16 cellular contexts compared by ENCODE assay signal in genomic region chr6:147195987-147196386, GRCh38. TPM values are rescaled to one million over a fixed set of nuclear protein-coding genes. Genes with fewer than 3 reads are reported as not detected.
DNase-seq lines count a peak whose midpoint lies in the region; ATAC-seq and TF ChIP-seq lines count a peak whose summit lies in the region.
"Had no signal": no experiment of that assay in that cellular context is flagged by ENCODE, and none has a peak within 500 bp of the region (broad histone marks: within the 10 kb centered on the region; RNA-seq: fewer than 3 reads in every experiment).

No MANE protein-coding gene starts in this region.

- H3K27me3 Mint-ChIP-seq in activated naive CD4-positive, alpha-beta T cell treated with anti-CD3 and anti-CD28 coated beads, Interleukin-2, amount 50 U/mL, for 24 hours: no peaks in the 10 kb centered on the region
- H3K27me3 Mint-ChIP-seq in activated T-helper 17 cell treated with anti-CD3 and anti-CD28 coated beads, Interleukin-2, amount 50 U/mL, for 72 hours: no peaks in the 10 kb centered on the region

- no peaks in the 10 kb centered on the region for H3K9me3 ChIP-seq in Loucy (ENCODE audit: insufficient read depth, low read depth, low read length)
- H3K9me3 ChIP-seq in spleen: no peaks in the 10 kb centered on the region
- H3K9me3 ChIP-seq: SJCRH30 had no signal

- no peak overlapping the region for H3K4me3 ChIP-seq in Loucy (ENCODE audit: low read length, poor library complexity, severe bottlenecking)
- no peak overlapping the region for H3K4me3 ChIP-seq in spleen
- H3K4me3 ChIP-seq: PC-9, SJCRH30 had no signal

- no peaks in the 10 kb centered on the region for H3K9me2 ChIP-seq in Loucy (replicated peaks; ENCODE audit: low read depth, low read length)

- TF ChIP-seq POLR2A in spleen (IDR thresholded peaks at IDR 0.05): no peak

- no peak for DNase-seq in activated naive CD4-positive, alpha-beta T cell (lab: John Stamatoyannopoulos, UW)
- DNase-seq in spleen (no peak), cerebellum (ENCODE audit: low spot score) (no peak), activated gamma-delta T cell treated with Interleukin-2 at 50 U/mL for 16 hours (no peak)
- DNase-seq in stimulated activated CD4-positive, alpha-beta T cell treated with anti-CD3 and anti-CD28 coated beads, Interleukin-4, amount 100 ng/mL, for 4 hours: no peak
- DNase-seq: DMS79 treated with DMSO at 0.1 percent for 48 hours, NCI-H1436, NCI-H1930, NCI-H226, NCI-H524, PC-9, SJCRH30 had no signal

- 94 to 99% (median 95%) methylated on average over 3 of the region's 3 CpGs for WGBS in spleen, 5 donors

- peaks cover 19% of the 10 kb centered on the region for H3K4me1 Mint-ChIP-seq in activated naive CD4-positive, alpha-beta T cell treated with anti-CD3 and anti-CD28 coated beads, Interleukin-2, amount 50 U/mL, for 24 hours
- H3K4me1 Mint-ChIP-seq in activated T-helper 17 cell treated with anti-CD3 and anti-CD28 coated beads, Interleukin-2, amount 50 U/mL, for 72 hours: peaks cover 22% of the 10 kb centered on the region

- H3K79me2 ChIP-seq in Loucy (ENCODE audit: insufficient read depth, low read length): no peaks in the 10 kb centered on the region

- no peak for ATAC-seq in activated T-helper 17 cell treated with anti-CD3 and anti-CD28 coated beads, Interleukin-2, amount 50 U/mL, for 72 hours (replicated peaks)

- H3K9me3 Mint-ChIP-seq in activated naive CD4-positive, alpha-beta T cell treated with anti-CD3 and anti-CD28 coated beads, Interleukin-2, amount 50 U/mL, for 24 hours: no peaks in the 10 kb centered on the region
- H3K9me3 Mint-ChIP-seq in activated T-helper 17 cell treated with anti-CD3 and anti-CD28 coated beads, Interleukin-2, amount 50 U/mL, for 72 hours: no peaks in the 10 kb centered on the region
- H3K9me3 Mint-ChIP-seq: CD14-positive monocyte had no signal

- H3K27me3 ChIP-seq in Loucy (ENCODE audit: insufficient read depth, low read length, poor library complexity, severe bottlenecking) (no peaks in the 10 kb centered on the region), spleen (replicated peaks in 1 of 7) (no peaks in the 10 kb centered on the region)
- H3K27me3 ChIP-seq: SJCRH30 had no signal

- TF ChIP-seq CTCF in Loucy (conservative IDR thresholded peaks at IDR 0.05; ENCODE audit: low read length) (no peak), spleen (IDR thresholded peaks at IDR 0.05 in 8 of 11, conservative IDR thresholded peaks at IDR 0.05 in 3 of 11) (no peak)

- no peaks in the 10 kb centered on the region for H3K36me3 Mint-ChIP-seq in activated naive CD4-positive, alpha-beta T cell treated with anti-CD3 and anti-CD28 coated beads, Interleukin-2, amount 50 U/mL, for 24 hours
- no peaks in the 10 kb centered on the region for H3K36me3 Mint-ChIP-seq in activated T-helper 17 cell treated with anti-CD3 and anti-CD28 coated beads, Interleukin-2, amount 50 U/mL, for 72 hours (ENCODE audit: low read depth)

- peak overlapping the region; percentile 49 for H3K27ac Mint-ChIP-seq in activated naive CD4-positive, alpha-beta T cell treated with anti-CD3 and anti-CD28 coated beads, Interleukin-2, amount 50 U/mL, for 24 hours
- H3K27ac Mint-ChIP-seq in activated T-helper 17 cell treated with anti-CD3 and anti-CD28 coated beads, Interleukin-2, amount 50 U/mL, for 72 hours: peak overlapping the region; percentile 91

- intact Hi-C loops in spleen (cut with DNase I; ENCODE audit: low total_unique reads): no loop called here

- H3K4me1 ChIP-seq in Loucy (ENCODE audit: insufficient read depth, low read length, poor library complexity, severe bottlenecking) (peaks cover 31% of the 10 kb centered on the region), spleen (peaks cover 0 to 26% (median 0%) of the 10 kb centered on the region in 6 donors)
- H3K4me1 ChIP-seq: SJCRH30 had no signal

- no peak overlapping the region for H3K9ac ChIP-seq in Loucy (ENCODE audit: low read depth, low read length, poor library complexity, severe bottlenecking)

- no peak overlapping the region for H2AFZ ChIP-seq in Loucy (ENCODE audit: low read length)
- H2AFZ ChIP-seq: PC-9 had no signal

- H3F3A ChIP-seq in Loucy (ENCODE audit: low read depth): no peaks in the 10 kb centered on the region

- H4K20me1 ChIP-seq in Loucy (ENCODE audit: insufficient read depth, low read length, poor library complexity, severe bottlenecking): no peaks in the 10 kb centered on the region

- no peak overlapping the region for H3K4me3 Mint-ChIP-seq in activated naive CD4-positive, alpha-beta T cell treated with anti-CD3 and anti-CD28 coated beads, Interleukin-2, amount 50 U/mL, for 24 hours
- peak overlapping the region; percentile 59 for H3K4me3 Mint-ChIP-seq in activated T-helper 17 cell treated with anti-CD3 and anti-CD28 coated beads, Interleukin-2, amount 50 U/mL, for 72 hours
- H3K4me3 Mint-ChIP-seq: CD14-positive monocyte had no signal

- no peaks in the 10 kb centered on the region for H3K36me3 ChIP-seq in Loucy (ENCODE audit: insufficient read depth, low read length)
- H3K36me3 ChIP-seq in spleen: no peaks in the 10 kb centered on the region
- H3K36me3 ChIP-seq: SJCRH30 had no signal

- H3K27ac ChIP-seq in spleen: peak overlapping the region in 6 of 8 donors; percentile 55 to 93 (median 78)
- H3K27ac ChIP-seq: SJCRH30 had no signal

- peak overlapping the region; percentile 74 for H3K4me2 ChIP-seq in Loucy (ENCODE audit: low read depth, low read length, poor library complexity, severe bottlenecking)

RNA-seq across cellular contexts. Expression of gene STXBP5, which starts 8.2 kb away (rescaled TPM):
- 10 to 100 TPM; 13.0 to 20.2 TPM for total RNA-seq in activated T-helper 17 cell treated with anti-CD3 and anti-CD28 coated beads, Interleukin-2, amount 50 U/mL, for 72 hours
- total RNA-seq in spleen (10 to 100 TPM; 27.6 to 51.1 (median 34.8) TPM), cerebellum (51.9 TPM)
- 1 to 10 TPM; 6.5 to 8.1 (median 7.7) TPM for polyA plus RNA-seq in spleen
